In genomic region chr16:529012-529575, GRCh38 we compare ENCODE assay signal across 8 cellular contexts. TPM values are rescaled to one million over a fixed set of nuclear protein-coding genes. Genes with fewer than 3 reads are reported as not detected.
A peak's percentile ranks its signal among the peaks of the same experiment; 100 is the strongest.
DNase-seq lines count a peak whose midpoint lies in the region; ATAC-seq and TF ChIP-seq lines count a peak whose summit lies in the region.

No MANE protein-coding gene starts in this region.

- no peak overlapping the region for H2AFZ ChIP-seq in neural cell (ENCODE audit: low read depth, low read length)

- no peaks in the 10 kb centered on the region for H3F3A ChIP-seq in neural cell (ENCODE audit: insufficient read depth, low read length, poor library complexity, severe bottlenecking)

- peaks cover 35% of the 10 kb centered on the region for H3K4me1 ChIP-seq in CD8-positive, alpha-beta memory T cell (ENCODE audit: insufficient read depth, low read length)

- no peaks in the 10 kb centered on the region for H3K9me3 ChIP-seq in CD8-positive, alpha-beta memory T cell (ENCODE audit: low read length)
- H3K9me3 ChIP-seq in neural cell (ENCODE audit: low read length): no peaks in the 10 kb centered on the region

- peak overlapping the region; percentile 87 for H3K4me3 ChIP-seq in CD8-positive, alpha-beta memory T cell (ENCODE audit: low read length)
- peak overlapping the region; percentile 79 for H3K4me3 ChIP-seq in NB4 (ENCODE audit: low read depth, low read length)
- H3K4me3 ChIP-seq in dorsolateral prefrontal cortex: peak overlapping the region; percentile 55 to 94 (median 75)
- H3K4me3 ChIP-seq in neural cell (ENCODE audit: low read length): peak overlapping the region; percentile 89

- no peaks in the 10 kb centered on the region for H3K9me2 ChIP-seq in neural cell (ENCODE audit: insufficient read depth, low read length)

- H3K4me3 Mint-ChIP-seq in CD8-positive, alpha-beta memory T cell: peak overlapping the region; percentile 93 to 97 (median 93)

- no peak for TF ChIP-seq CTCF in NB4 (IDR thresholded peaks at IDR 0.05; ENCODE audit: low read depth, low read length)
- no peak for TF ChIP-seq CTCF in dorsolateral prefrontal cortex (IDR thresholded peaks at IDR 0.05 in 54 of 56, conservative IDR thresholded peaks at IDR 0.05 in 2 of 56; ENCODE audit: low read depth in 1 of 56, partially characterized antibody in 56 of 56)
- no peak for TF ChIP-seq CTCF in neural cell (IDR thresholded peaks at IDR 0.05; ENCODE audit: poor library complexity, severe bottlenecking)

- POLR2A ChIA-PET in CD8-positive, alpha-beta memory T cell (lab: Charles Lee): interaction anchor here (0.5 kb wide), 1 partner anchor 337 kb away, joined by 7 read pairs; no protein-coding TSS in a partner anchor

- H3K36me3 ChIP-seq in CD8-positive, alpha-beta memory T cell (ENCODE audit: insufficient read depth, low read length): no peaks in the 10 kb centered on the region
- no peaks in the 10 kb centered on the region for H3K36me3 ChIP-seq in neural cell (ENCODE audit: insufficient read depth, low read length)

- CTCF ChIA-PET in CD8-positive, alpha-beta memory T cell (lab: Charles Lee): no interaction called here

- peaks cover 0 to 1% of the 10 kb centered on the region in 2 donors for H3K27me3 Mint-ChIP-seq in CD8-positive, alpha-beta memory T cell

- H3K27ac Mint-ChIP-seq in CD8-positive, alpha-beta memory T cell: peak overlapping the region; percentile 88 to 99 (median 94)

- H3K27ac ChIP-seq in CD8-positive, alpha-beta memory T cell (ENCODE audit: low read depth, low read length): peak overlapping the region; percentile 73
- peak overlapping the region in 5 of 59 donors; percentile 21 to 69 (median 57) for H3K27ac ChIP-seq in dorsolateral prefrontal cortex
- no peak overlapping the region for H3K27ac ChIP-seq in neural cell (ENCODE audit: low read length)

- H3K4me2 ChIP-seq in neural cell (ENCODE audit: low read length): peak overlapping the region; percentile 72

- H3K4me1 Mint-ChIP-seq in CD8-positive, alpha-beta memory T cell: peaks cover 33 to 45% (median 34%) of the 10 kb centered on the region in 3 donors

- TF ChIP-seq POLR2A in NB4 (IDR thresholded peaks at IDR 0.05; ENCODE audit: extremely low read depth, insufficient read length): no peak

- no peak for TF ChIP-seq RAD21 in neural cell (conservative IDR thresholded peaks at IDR 0.05)

- no peak for ATAC-seq in GM21447 (IDR thresholded peaks at IDR 0.05; ENCODE audit: unreplicated experiment)

- H3K27me3 ChIP-seq in CD8-positive, alpha-beta memory T cell (ENCODE audit: insufficient read depth, low read length, poor library complexity, severe bottlenecking): no peaks in the 10 kb centered on the region
- H3K27me3 ChIP-seq in dorsolateral prefrontal cortex: no peaks in the 10 kb centered on the region
- no peaks in the 10 kb centered on the region for H3K27me3 ChIP-seq in neural cell (ENCODE audit: insufficient read depth, low read depth, low read length)

- TF ChIP-seq EP300 in neural cell (conservative IDR thresholded peaks at IDR 0.05; ENCODE audit: poor library complexity, severe bottlenecking): no peak

- intact Hi-C loops in dorsolateral prefrontal cortex (cut with DNase I): loop anchor here in 1 of 2 donors (5.0 kb wide), 1 partner anchor 127 kb away; the partner anchor contains the start of gene DECR2

- H4K20me1 ChIP-seq in neural cell (ENCODE audit: insufficient read depth): no peaks in the 10 kb centered on the region

- no peaks in the 10 kb centered on the region for H3K9me3 Mint-ChIP-seq in CD8-positive, alpha-beta memory T cell

- peaks cover 16% of the 10 kb centered on the region for H3K79me2 ChIP-seq in neural cell (replicated peaks; ENCODE audit: insufficient read depth, low read length)

- H3K9ac ChIP-seq in neural cell (ENCODE audit: low read length): peak overlapping the region; percentile 72

- peaks cover 0 to 8% (median 0%) of the 10 kb centered on the region in 3 donors for H3K36me3 Mint-ChIP-seq in CD8-positive, alpha-beta memory T cell

- peak in 1 of 5 donors; percentile 20 for DNase-seq in CD8-positive, alpha-beta memory T cell
- DNase-seq in NB4 (ENCODE audit: low read depth) (no peak), dorsolateral prefrontal cortex (no peak), NCI-H2029 (lab: John Stamatoyannopoulos, UW) (no peak), NCI-H446 (lab: John Stamatoyannopoulos, UW) (no peak), NCI-H146 (lab: John Stamatoyannopoulos, UW) (no peak)

TF ChIP-seq in neural cell, 6 proteins besides CTCF, POLR2A, EP300 and RAD21:
- no peak for TF ChIP-seq SMC3 (conservative IDR thresholded peaks at IDR 0.05; ENCODE audit: poor library complexity)
- no peak for TF ChIP-seq REST (IDR thresholded peaks at IDR 0.05; ENCODE audit: borderline replicate concordance)
- TF ChIP-seq EZH2 (IDR thresholded peaks at IDR 0.05; ENCODE audit: borderline replicate concordance, insufficient read depth, low read length, poor library complexity, severe bottlenecking): no peak
- TF ChIP-seq MXI1 (conservative IDR thresholded peaks at IDR 0.05; ENCODE audit: poor library complexity, severe bottlenecking): no peak

RNA-seq across cellular contexts. Expression of gene CAPN15, which starts 1.6 kb away (rescaled TPM):
- total RNA-seq in CD8-positive, alpha-beta memory T cell: 10 to 100 TPM; 91.9 to 98.6 TPM
- polyA plus RNA-seq in CD8-positive, alpha-beta memory T cell: 15.5 TPM
- total RNA-seq in dorsolateral prefrontal cortex: 10 to 100 TPM; 18.8 to 69.8 (median 34.2) TPM
- 11.5 and 15.6 TPM in 2 replicates for polyA plus RNA-seq in neural cell
- 19.0 and 21.2 TPM in 2 replicates for polyA minus RNA-seq in neural cell

RNA-seq across cellular contexts. Expression of gene PRR35, which starts 31.1 kb away (rescaled TPM):
- not detected for total RNA-seq in CD8-positive, alpha-beta memory T cell
- polyA plus RNA-seq in CD8-positive, alpha-beta memory T cell: not detected
- under 1 TPM in 29 of 120 experiments, not detected in 91; 0.17 to 0.90 (median 0.28) TPM for total RNA-seq in dorsolateral prefrontal cortex
- not detected in 2 replicates for polyA plus RNA-seq in neural cell
- not detected in 2 replicates for polyA minus RNA-seq in neural cell

RNA-seq across cellular contexts. Expression of gene NHLRC4, which starts 37.7 kb away (rescaled TPM):
- total RNA-seq in CD8-positive, alpha-beta memory T cell: under 1 TPM; 0.55 to 0.59 TPM
- polyA plus RNA-seq in CD8-positive, alpha-beta memory T cell: 1.6 TPM
- total RNA-seq in dorsolateral prefrontal cortex: 1 to 10 TPM in 19 of 120 experiments, under 1 TPM in 97, not detected in 4; 0.20 to 1.6 (median 0.60) TPM
- not detected in 2 replicates for polyA plus RNA-seq in neural cell
- not detected in 2 replicates for polyA minus RNA-seq in neural cell

RNA-seq across cellular contexts. Expression of gene PIGQ, which starts 40.7 kb away (rescaled TPM):
- 10 to 100 TPM; 47.4 to 50.1 TPM for total RNA-seq in CD8-positive, alpha-beta memory T cell
- 14.0 TPM for polyA plus RNA-seq in CD8-positive, alpha-beta memory T cell
- total RNA-seq in dorsolateral prefrontal cortex: 100 to 1,000 TPM in 8 of 120 experiments, 10 to 100 TPM in 112; 51.5 to 125 (median 72.9) TPM
- polyA plus RNA-seq in neural cell: 69.2 and 78.8 TPM in 2 replicates
- 29.6 and 39.7 TPM in 2 replicates for polyA minus RNA-seq in neural cell
